In the genomic region with DNA sequence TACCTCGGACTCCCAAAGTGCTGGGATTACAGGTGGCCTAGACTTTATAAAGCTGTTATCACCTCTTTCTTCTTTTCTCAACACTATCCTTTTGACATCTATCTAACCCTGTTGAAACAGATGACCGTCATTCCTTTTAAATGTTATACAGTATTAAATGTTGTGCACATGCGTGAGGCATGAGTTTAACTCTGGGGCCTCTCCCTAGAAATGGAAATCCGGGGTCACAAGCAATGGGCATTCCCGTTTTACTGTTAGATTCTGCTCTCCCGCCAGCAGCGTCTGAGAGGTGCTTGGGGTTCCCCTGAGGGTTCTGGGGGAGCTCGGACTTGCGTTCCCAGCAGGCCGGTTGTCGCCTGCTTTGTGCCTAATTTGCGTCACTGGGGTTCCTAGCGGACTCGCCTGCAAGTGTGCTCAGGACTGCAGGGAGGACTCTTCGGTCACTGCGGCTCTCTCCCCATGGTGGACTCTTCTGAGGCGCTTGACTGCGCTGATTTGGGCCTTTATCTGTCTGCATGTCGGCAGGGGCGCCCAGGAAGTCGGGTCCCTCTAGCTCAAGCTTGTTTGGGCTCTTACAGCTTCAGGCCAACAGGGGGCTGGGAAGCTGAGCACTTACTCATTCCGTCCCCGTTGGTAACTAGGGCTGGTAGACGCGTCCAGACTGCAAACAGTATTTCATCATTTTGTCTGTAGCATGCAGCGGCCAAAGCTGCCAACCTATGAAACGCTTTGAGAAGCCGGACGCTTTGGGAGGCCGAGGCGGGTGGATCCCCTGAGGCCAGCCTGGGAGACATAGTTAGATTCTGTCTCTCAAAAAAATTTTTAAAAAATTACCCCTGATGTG, we compare ENCODE assay signal across 8 cellular contexts. TPM values are rescaled to one million over a fixed set of nuclear protein-coding genes. Genes with fewer than 3 reads are reported as not detected.
DNase-seq lines count a peak whose midpoint lies in the region; ATAC-seq and TF ChIP-seq lines count a peak whose summit lies in the region.

No MANE protein-coding gene starts in this region.

- peaks cover 20% of the 10 kb centered on the region for H3K4me1 Mint-ChIP-seq in endodermal cell

- H3K36me3 ChIP-seq in endodermal cell (ENCODE audit: control insufficient read depth, insufficient read depth, low read length), result peaks cover 32% of the 10 kb centered on the region

- peaks cover 32% of the 10 kb centered on the region for H3K36me3 Mint-ChIP-seq in endodermal cell (ENCODE audit: low read depth)

- peaks cover 2% of the 10 kb centered on the region for H3K27me3 Mint-ChIP-seq in endodermal cell (ENCODE audit: insufficient read depth)

- peaks cover 3% of the 10 kb centered on the region for H3K4me1 ChIP-seq in endodermal cell (ENCODE audit: control insufficient read depth, insufficient read depth, low read length)

- H3K27ac Mint-ChIP-seq in endodermal cell, result peak overlapping the region; percentile 93

- 59 to 84% methylated on average over 27 to 31 of the region's 31 CpGs for WGBS in endodermal cell (ENCODE audit: insufficient coverage in 1 of 2, insufficient read length in 1 of 2), 2 experiments

- no peaks in the 10 kb centered on the region for H3K9me3 ChIP-seq in endodermal cell (ENCODE audit: control insufficient read depth, low read length)

- peak overlapping the region; percentile 83 for H3K4me3 ChIP-seq in endodermal cell (ENCODE audit: low read length)

- no peaks in the 10 kb centered on the region for H3K27me3 ChIP-seq in endodermal cell (ENCODE audit: control insufficient read depth, insufficient read depth, low read length, poor library complexity, severe bottlenecking)

- H3K9me3 Mint-ChIP-seq in endodermal cell, result peaks cover 4% of the 10 kb centered on the region

- peak; percentile 78 for TF ChIP-seq CTCF in endodermal cell (conservative IDR thresholded peaks at IDR 0.05)

- DNase-seq in NK-92 treated with Interleukin-12 subunit alpha and Interleukin-12 subunit beta, amount 100 ng/mL, for 24 hours (lab: John Stamatoyannopoulos, UW), result peak; percentile 7
- DNase-seq in NK-92 (lab: John Stamatoyannopoulos, UW; ENCODE audit: unreplicated experiment), result no peak
- peak; percentile 21 for DNase-seq in NCI-H82 treated with DMSO at 0.1 percent for 48 hours (lab: John Stamatoyannopoulos, UW; ENCODE audit: unreplicated experiment)
- peak; percentile 42 for DNase-seq in activated CD8-positive, alpha-beta memory T cell treated with anti-CD3 and anti-CD28 coated beads, Interleukin-2, amount 50 U/mL, for 1 hour (ENCODE audit: extremely low read depth)
- peak; percentile 94 for DNase-seq in endodermal cell
- DNase-seq in middle frontal gyrus (ENCODE audit: extremely low spot score, low spot score), result peak; percentile 25
- peak; percentile 43 to 58 for DNase-seq in stimulated activated CD8-positive, alpha-beta memory T cell treated with anti-CD3 and anti-CD28 coated beads, Interleukin-15, amount 100 ng/mL, for 4 hours (ENCODE audit: low read depth in 2 of 2)

- peak overlapping the region; percentile 84 for H3K27ac ChIP-seq in endodermal cell (ENCODE audit: low read depth, low read length)

- peak; percentile 50 for ATAC-seq in HG02884 (IDR thresholded peaks at IDR 0.05; ENCODE audit: unreplicated experiment)

- peak overlapping the region; percentile 97 for H3K4me3 Mint-ChIP-seq in endodermal cell

- H3K9ac ChIP-seq in endodermal cell (ENCODE audit: extremely low read depth, low read length, poor library complexity, severe bottlenecking), result peak overlapping the region; percentile 62

RNA-seq across cellular contexts. Expression of gene RAN, which starts 1.2 kb away (rescaled TPM):
- 1,000 to 10,000 TPM; 1,323 to 1,383 TPM for total RNA-seq in endodermal cell
- polyA plus RNA-seq in endodermal cell (2013, experiment 1 of 2), result 1,001 TPM
- polyA plus RNA-seq in endodermal cell (2013, experiment 2 of 2), result 946 TPM

RNA-seq across cellular contexts. Expression of gene STX2, which starts 31.6 kb away (rescaled TPM):
- total RNA-seq in endodermal cell, result 10 to 100 TPM; 18.2 to 20.2 TPM
- 32.8 TPM for polyA plus RNA-seq in endodermal cell (2013, experiment 1 of 2)
- polyA plus RNA-seq in endodermal cell (2013, experiment 2 of 2), result 31.3 TPM
